ENCODE assay signal across 1 cellular context in the genomic region with DNA sequence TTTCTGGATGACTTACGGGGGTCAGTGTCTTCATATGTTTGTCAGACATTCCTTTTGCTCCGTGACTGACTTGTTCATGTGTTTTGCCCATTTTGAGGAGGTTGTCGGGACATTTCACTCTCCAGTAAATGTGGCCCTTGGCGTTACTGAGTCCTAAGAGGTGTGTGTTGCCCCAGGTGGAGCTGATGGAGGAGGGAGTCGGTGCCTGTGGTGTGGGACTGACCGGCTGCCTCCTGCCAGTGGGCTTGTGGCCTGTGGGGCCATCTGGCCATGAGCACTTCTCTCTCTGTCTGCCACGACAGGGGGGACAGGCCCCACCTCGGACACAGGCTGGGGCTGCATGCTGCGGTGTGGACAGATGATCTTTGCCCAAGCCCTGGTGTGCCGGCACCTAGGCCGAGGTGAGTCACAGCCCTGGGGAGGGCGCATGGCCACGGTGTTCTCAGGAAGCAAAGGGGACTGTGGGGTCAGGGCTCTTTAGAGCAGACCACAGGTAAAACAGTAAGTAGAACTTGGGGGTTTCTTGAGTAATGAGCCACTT.
TF ChIP-seq lines count a peak whose summit lies in the region.

No MANE protein-coding gene starts in this region.

TF ChIP-seq in HepG2, 621 proteins besides CTCF, POLR2A, EP300 and RAD21 (continued from another document and continues in another):
- TF ChIP-seq, protein P1, sequence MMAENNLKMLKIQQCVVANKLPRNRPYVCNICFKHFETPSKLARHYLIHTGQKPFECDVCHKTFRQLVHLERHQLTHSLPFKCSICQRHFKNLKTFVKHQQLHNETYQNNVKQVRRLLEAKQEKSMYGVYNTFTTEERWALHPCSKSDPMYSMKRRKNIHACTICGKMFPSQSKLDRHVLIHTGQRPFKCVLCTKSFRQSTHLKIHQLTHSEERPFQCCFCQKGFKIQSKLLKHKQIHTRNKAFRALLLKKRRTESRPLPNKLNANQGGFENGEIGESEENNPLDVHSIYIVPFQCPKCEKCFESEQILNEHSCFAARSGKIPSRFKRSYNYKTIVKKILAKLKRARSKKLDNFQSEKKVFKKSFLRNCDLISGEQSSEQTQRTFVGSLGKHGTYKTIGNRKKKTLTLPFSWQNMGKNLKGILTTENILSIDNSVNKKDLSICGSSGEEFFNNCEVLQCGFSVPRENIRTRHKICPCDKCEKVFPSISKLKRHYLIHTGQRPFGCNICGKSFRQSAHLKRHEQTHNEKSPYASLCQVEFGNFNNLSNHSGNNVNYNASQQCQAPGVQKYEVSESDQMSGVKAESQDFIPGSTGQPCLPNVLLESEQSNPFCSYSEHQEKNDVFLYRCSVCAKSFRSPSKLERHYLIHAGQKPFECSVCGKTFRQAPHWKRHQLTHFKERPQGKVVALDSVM (CRISPR knock-in tag; IDR thresholded peaks at IDR 0.05), result peak; percentile 52; the same call in 1 of the 2 replicates
- TF ChIP-seq, protein P2, sequence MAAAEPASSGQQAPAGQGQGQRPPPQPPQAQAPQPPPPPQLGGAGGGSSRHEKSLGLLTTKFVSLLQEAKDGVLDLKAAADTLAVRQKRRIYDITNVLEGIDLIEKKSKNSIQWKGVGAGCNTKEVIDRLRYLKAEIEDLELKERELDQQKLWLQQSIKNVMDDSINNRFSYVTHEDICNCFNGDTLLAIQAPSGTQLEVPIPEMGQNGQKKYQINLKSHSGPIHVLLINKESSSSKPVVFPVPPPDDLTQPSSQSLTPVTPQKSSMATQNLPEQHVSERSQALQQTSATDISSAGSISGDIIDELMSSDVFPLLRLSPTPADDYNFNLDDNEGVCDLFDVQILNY (CRISPR knock-in tag; conservative IDR thresholded peaks at IDR 0.05), result no peak
- TF ChIP-seq, protein P3, sequence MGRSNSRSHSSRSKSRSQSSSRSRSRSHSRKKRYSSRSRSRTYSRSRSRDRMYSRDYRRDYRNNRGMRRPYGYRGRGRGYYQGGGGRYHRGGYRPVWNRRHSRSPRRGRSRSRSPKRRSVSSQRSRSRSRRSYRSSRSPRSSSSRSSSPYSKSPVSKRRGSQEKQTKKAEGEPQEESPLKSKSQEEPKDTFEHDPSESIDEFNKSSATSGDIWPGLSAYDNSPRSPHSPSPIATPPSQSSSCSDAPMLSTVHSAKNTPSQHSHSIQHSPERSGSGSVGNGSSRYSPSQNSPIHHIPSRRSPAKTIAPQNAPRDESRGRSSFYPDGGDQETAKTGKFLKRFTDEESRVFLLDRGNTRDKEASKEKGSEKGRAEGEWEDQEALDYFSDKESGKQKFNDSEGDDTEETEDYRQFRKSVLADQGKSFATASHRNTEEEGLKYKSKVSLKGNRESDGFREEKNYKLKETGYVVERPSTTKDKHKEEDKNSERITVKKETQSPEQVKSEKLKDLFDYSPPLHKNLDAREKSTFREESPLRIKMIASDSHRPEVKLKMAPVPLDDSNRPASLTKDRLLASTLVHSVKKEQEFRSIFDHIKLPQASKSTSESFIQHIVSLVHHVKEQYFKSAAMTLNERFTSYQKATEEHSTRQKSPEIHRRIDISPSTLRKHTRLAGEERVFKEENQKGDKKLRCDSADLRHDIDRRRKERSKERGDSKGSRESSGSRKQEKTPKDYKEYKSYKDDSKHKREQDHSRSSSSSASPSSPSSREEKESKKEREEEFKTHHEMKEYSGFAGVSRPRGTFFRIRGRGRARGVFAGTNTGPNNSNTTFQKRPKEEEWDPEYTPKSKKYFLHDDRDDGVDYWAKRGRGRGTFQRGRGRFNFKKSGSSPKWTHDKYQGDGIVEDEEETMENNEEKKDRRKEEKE (IDR thresholded peaks at IDR 0.05), result no peak
- no peak for TF ChIP-seq ZNF703 (CRISPR knock-in tag; IDR thresholded peaks at IDR 0.05; ENCODE audit: borderline replicate concordance)
- TF ChIP-seq POGZ (CRISPR knock-in tag; IDR thresholded peaks at IDR 0.05), result peak; percentile 27; the same call in 1 of the 2 replicates
- 0 out of 2 replicates have a peak, but pooled peaks have one; percentile 50 for TF ChIP-seq RFXAP (CRISPR knock-in tag; IDR thresholded peaks at IDR 0.05; ENCODE audit: borderline replicate concordance)
- TF ChIP-seq, protein P4, sequence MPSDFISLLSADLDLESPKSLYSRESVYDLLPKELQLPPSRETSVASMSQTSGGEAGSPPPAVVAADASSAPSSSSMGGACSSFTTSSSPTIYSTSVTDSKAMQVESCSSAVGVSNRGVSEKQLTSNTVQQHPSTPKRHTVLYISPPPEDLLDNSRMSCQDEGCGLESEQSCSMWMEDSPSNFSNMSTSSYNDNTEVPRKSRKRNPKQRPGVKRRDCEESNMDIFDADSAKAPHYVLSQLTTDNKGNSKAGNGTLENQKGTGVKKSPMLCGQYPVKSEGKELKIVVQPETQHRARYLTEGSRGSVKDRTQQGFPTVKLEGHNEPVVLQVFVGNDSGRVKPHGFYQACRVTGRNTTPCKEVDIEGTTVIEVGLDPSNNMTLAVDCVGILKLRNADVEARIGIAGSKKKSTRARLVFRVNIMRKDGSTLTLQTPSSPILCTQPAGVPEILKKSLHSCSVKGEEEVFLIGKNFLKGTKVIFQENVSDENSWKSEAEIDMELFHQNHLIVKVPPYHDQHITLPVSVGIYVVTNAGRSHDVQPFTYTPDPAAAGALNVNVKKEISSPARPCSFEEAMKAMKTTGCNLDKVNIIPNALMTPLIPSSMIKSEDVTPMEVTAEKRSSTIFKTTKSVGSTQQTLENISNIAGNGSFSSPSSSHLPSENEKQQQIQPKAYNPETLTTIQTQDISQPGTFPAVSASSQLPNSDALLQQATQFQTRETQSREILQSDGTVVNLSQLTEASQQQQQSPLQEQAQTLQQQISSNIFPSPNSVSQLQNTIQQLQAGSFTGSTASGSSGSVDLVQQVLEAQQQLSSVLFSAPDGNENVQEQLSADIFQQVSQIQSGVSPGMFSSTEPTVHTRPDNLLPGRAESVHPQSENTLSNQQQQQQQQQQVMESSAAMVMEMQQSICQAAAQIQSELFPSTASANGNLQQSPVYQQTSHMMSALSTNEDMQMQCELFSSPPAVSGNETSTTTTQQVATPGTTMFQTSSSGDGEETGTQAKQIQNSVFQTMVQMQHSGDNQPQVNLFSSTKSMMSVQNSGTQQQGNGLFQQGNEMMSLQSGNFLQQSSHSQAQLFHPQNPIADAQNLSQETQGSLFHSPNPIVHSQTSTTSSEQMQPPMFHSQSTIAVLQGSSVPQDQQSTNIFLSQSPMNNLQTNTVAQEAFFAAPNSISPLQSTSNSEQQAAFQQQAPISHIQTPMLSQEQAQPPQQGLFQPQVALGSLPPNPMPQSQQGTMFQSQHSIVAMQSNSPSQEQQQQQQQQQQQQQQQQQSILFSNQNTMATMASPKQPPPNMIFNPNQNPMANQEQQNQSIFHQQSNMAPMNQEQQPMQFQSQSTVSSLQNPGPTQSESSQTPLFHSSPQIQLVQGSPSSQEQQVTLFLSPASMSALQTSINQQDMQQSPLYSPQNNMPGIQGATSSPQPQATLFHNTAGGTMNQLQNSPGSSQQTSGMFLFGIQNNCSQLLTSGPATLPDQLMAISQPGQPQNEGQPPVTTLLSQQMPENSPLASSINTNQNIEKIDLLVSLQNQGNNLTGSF (CRISPR knock-in tag; IDR thresholded peaks at IDR 0.05), result no peak
- TF ChIP-seq KDM3A (CRISPR knock-in tag; IDR thresholded peaks at IDR 0.05; ENCODE audit: low read depth), result 0 out of 2 replicates have a peak, but pooled peaks have one; percentile 19
- TF ChIP-seq ZNF670 (CRISPR knock-in tag; IDR thresholded peaks at IDR 0.05; ENCODE audit: borderline replicate concordance), result no peak
- TF ChIP-seq, protein P5, sequence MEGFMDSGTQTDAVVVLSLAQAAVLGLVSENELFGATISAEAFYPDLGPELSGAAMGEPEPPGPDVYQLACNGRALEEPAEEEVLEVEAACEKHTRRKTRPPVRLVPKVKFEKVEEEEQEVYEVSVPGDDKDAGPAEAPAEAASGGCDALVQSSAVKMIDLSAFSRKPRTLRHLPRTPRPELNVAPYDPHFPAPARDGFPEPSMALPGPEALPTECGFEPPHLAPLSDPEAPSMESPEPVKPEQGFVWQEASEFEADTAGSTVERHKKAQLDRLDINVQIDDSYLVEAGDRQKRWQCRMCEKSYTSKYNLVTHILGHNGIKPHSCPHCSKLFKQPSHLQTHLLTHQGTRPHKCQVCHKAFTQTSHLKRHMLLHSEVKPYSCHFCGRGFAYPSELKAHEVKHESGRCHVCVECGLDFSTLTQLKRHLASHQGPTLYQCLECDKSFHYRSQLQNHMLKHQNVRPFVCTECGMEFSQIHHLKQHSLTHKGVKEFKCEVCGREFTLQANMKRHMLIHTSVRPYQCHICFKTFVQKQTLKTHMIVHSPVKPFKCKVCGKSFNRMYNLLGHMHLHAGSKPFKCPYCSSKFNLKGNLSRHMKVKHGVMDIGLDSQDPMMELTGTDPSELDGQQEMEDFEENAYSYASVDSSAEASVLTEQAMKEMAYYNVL (CRISPR knock-in tag; IDR thresholded peaks at IDR 0.05; ENCODE audit: borderline replicate concordance), result no peak; the same call in 1 of the 2 replicates
- TF ChIP-seq, protein P6, sequence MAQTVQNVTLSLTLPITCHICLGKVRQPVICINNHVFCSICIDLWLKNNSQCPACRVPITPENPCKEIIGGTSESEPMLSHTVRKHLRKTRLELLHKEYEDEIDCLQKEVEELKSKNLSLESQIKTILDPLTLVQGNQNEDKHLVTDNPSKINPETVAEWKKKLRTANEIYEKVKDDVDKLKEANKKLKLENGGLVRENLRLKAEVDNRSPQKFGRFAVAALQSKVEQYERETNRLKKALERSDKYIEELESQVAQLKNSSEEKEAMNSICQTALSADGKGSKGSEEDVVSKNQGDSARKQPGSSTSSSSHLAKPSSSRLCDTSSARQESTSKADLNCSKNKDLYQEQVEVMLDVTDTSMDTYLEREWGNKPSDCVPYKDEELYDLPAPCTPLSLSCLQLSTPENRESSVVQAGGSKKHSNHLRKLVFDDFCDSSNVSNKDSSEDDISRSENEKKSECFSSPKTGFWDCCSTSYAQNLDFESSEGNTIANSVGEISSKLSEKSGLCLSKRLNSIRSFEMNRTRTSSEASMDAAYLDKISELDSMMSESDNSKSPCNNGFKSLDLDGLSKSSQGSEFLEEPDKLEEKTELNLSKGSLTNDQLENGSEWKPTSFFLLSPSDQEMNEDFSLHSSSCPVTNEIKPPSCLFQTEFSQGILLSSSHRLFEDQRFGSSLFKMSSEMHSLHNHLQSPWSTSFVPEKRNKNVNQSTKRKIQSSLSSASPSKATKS (CRISPR knock-in tag; IDR thresholded peaks at IDR 0.05), result no peak
- TF ChIP-seq MZF1 (CRISPR knock-in tag; IDR thresholded peaks at IDR 0.05; ENCODE audit: borderline replicate concordance), result no peak
- no peak for TF ChIP-seq POLR2AphosphoS5 (IDR thresholded peaks at IDR 0.05; ENCODE audit: low read depth, low read length)
- no peak for TF ChIP-seq ZNF180 (CRISPR knock-in tag; IDR thresholded peaks at IDR 0.05; ENCODE audit: borderline replicate concordance, low read depth)
- TF ChIP-seq, protein P7, sequence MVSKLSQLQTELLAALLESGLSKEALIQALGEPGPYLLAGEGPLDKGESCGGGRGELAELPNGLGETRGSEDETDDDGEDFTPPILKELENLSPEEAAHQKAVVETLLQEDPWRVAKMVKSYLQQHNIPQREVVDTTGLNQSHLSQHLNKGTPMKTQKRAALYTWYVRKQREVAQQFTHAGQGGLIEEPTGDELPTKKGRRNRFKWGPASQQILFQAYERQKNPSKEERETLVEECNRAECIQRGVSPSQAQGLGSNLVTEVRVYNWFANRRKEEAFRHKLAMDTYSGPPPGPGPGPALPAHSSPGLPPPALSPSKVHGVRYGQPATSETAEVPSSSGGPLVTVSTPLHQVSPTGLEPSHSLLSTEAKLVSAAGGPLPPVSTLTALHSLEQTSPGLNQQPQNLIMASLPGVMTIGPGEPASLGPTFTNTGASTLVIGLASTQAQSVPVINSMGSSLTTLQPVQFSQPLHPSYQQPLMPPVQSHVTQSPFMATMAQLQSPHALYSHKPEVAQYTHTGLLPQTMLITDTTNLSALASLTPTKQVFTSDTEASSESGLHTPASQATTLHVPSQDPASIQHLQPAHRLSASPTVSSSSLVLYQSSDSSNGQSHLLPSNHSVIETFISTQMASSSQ (IDR thresholded peaks at IDR 0.05; ENCODE audit: low read depth), result no peak
- TF ChIP-seq, protein P7 (CRISPR knock-in tag; IDR thresholded peaks at IDR 0.05; ENCODE audit: borderline replicate concordance), result no peak
- no peak for TF ChIP-seq ZNF841 (CRISPR knock-in tag; IDR thresholded peaks at IDR 0.05; ENCODE audit: borderline replicate concordance)
- TF ChIP-seq ZNF34 (CRISPR knock-in tag; IDR thresholded peaks at IDR 0.05; ENCODE audit: borderline replicate concordance), result no peak
- TF ChIP-seq ZSCAN21 (CRISPR knock-in tag; IDR thresholded peaks at IDR 0.05; ENCODE audit: borderline replicate concordance), result no peak; the same call in 1 of the 2 replicates
- TF ChIP-seq ZKSCAN8 (CRISPR knock-in tag; IDR thresholded peaks at IDR 0.05; ENCODE audit: borderline replicate concordance), result peak; percentile 27; the same call in 1 of the 2 replicates
- no peak for TF ChIP-seq MBNL3 (CRISPR knock-in tag; conservative IDR thresholded peaks at IDR 0.05)
- no peak for TF ChIP-seq ZNF329 (CRISPR knock-in tag; IDR thresholded peaks at IDR 0.05; ENCODE audit: low read depth)
- TF ChIP-seq ONECUT2 (CRISPR knock-in tag; IDR thresholded peaks at IDR 0.05), result no peak
- TF ChIP-seq, protein P8, sequence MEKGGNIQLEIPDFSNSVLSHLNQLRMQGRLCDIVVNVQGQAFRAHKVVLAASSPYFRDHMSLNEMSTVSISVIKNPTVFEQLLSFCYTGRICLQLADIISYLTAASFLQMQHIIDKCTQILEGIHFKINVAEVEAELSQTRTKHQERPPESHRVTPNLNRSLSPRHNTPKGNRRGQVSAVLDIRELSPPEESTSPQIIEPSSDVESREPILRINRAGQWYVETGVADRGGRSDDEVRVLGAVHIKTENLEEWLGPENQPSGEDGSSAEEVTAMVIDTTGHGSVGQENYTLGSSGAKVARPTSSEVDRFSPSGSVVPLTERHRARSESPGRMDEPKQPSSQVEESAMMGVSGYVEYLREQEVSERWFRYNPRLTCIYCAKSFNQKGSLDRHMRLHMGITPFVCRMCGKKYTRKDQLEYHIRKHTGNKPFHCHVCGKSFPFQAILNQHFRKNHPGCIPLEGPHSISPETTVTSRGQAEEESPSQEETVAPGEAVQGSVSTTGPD (CRISPR knock-in tag; IDR thresholded peaks at IDR 0.05), result no peak
- no peak for TF ChIP-seq TCF7L2 (IDR thresholded peaks at IDR 0.05; ENCODE audit: low read depth, low read length)
- TF ChIP-seq ZFP82 (CRISPR knock-in tag; IDR thresholded peaks at IDR 0.05; ENCODE audit: borderline replicate concordance), result no peak
- no peak for TF ChIP-seq ZNF776 (CRISPR knock-in tag; IDR thresholded peaks at IDR 0.05)
- no peak for TF ChIP-seq NCOA5 (CRISPR knock-in tag; IDR thresholded peaks at IDR 0.05)
- no peak for TF ChIP-seq ZNF207 (IDR thresholded peaks at IDR 0.05; ENCODE audit: borderline replicate concordance)
- TF ChIP-seq ZNF264 (CRISPR knock-in tag; IDR thresholded peaks at IDR 0.05), result peak; percentile 86
- TF ChIP-seq CHD2 (IDR thresholded peaks at IDR 0.05; ENCODE audit: low read depth, low read length), result 0 out of 2 replicates have a peak, but pooled peaks have one; percentile 29
